ENCODE assay signal across 14 cellular contexts in genomic region chr2:45004569-45005181, GRCh38. TPM values are rescaled to one million over a fixed set of nuclear protein-coding genes. Genes with fewer than 3 reads are reported as not detected.
DNase-seq lines count a peak whose midpoint lies in the region; FAIRE-seq and TF ChIP-seq lines count a peak whose summit lies in the region.
"Had no signal": no experiment of that assay in that cellular context is flagged by ENCODE, and none has a peak within 500 bp of the region (broad histone marks: within the 10 kb centered on the region; RNA-seq: fewer than 3 reads in every experiment).

No MANE protein-coding gene starts in this region.

- H3K9me3 Mint-ChIP-seq in activated CD4-positive, alpha-beta T cell treated with anti-CD3 and anti-CD28 coated beads, Interleukin-2, amount 10 ng/mL, durations not matched to agents 24 days and 14 days = no peaks in the 10 kb centered on the region
- H3K9me3 Mint-ChIP-seq in activated naive CD4-positive, alpha-beta T cell treated with anti-CD3 and anti-CD28 coated beads, Interleukin-2, amount 10 ng/mL, durations not matched to agents 7 days and 5 days = no peaks in the 10 kb centered on the region
- H3K9me3 Mint-ChIP-seq: activated T-helper 17 cell treated with anti-CD3 and anti-CD28 coated beads, Interleukin-2, amount 50 U/mL, for 72 hours had no signal

- H3K9ac ChIP-seq in keratinocyte (ENCODE audit: control insufficient read depth, extremely low read depth, insufficient read depth, low read length) = no peak overlapping the region

- H3K9me3 ChIP-seq in keratinocyte (ENCODE audit: control insufficient read depth, low read depth, low read length) (no peaks in the 10 kb centered on the region), thyroid gland (no peaks in the 10 kb centered on the region), A673 (ENCODE audit: low read depth, low read length, poor library complexity, severe bottlenecking) (no peaks in the 10 kb centered on the region)

- peak overlapping the region; percentile 24 for H3K4me3 ChIP-seq in brain microvascular endothelial cell (ENCODE audit: low read depth, low read length)
- peak overlapping the region in 1 of 3 experiments; percentile 27 for H3K4me3 ChIP-seq in keratinocyte (ENCODE audit: control insufficient read depth in 2 of 3, extremely low read depth in 1 of 3, insufficient read depth in 2 of 3, low read depth in 1 of 3, low read length in 3 of 3)
- H3K4me3 ChIP-seq in skeletal muscle cell (ENCODE audit: low read depth, low read length) = peak overlapping the region; percentile 31
- H3K4me3 ChIP-seq in thyroid gland (replicated peaks in 1 of 3) = peak overlapping the region in 1 of 3 donors; percentile 13
- H3K4me3 ChIP-seq in A673 (ENCODE audit: low read depth, low read length, poor library complexity, severe bottlenecking) = no peak overlapping the region

- POLR2A ChIA-PET in A673 (lab: Charles Lee; ENCODE audit: low non-redundant PET) = no interaction called here

- peaks cover 3% of the 10 kb centered on the region for H3K4me1 ChIP-seq in keratinocyte (ENCODE audit: control insufficient read depth, extremely low read depth, insufficient read depth, low read length)
- peaks cover 18 to 35% of the 10 kb centered on the region in 2 donors for H3K4me1 ChIP-seq in thyroid gland
- H3K4me1 ChIP-seq in A673 (ENCODE audit: insufficient read depth, low read length, poor library complexity, severe bottlenecking) = no peaks in the 10 kb centered on the region

- CTCF ChIA-PET in activated naive CD4-positive, alpha-beta T cell treated with anti-CD3 and anti-CD28 coated beads, Interleukin-2, amount 10 ng/mL, durations not matched to agents 7 days and 5 days (lab: Charles Lee) = no interaction called here
- CTCF ChIA-PET in A673 (lab: Charles Lee) = no interaction called here

- TF ChIP-seq POLR2A in thyroid gland (IDR thresholded peaks at IDR 0.05) = no peak

- no peak overlapping the region for H3K4me3 Mint-ChIP-seq in activated CD4-positive, alpha-beta T cell treated with anti-CD3 and anti-CD28 coated beads, Interleukin-2, amount 10 ng/mL, durations not matched to agents 24 days and 14 days
- H3K4me3 Mint-ChIP-seq in activated naive CD4-positive, alpha-beta T cell treated with anti-CD3 and anti-CD28 coated beads, Interleukin-2, amount 10 ng/mL, durations not matched to agents 7 days and 5 days = no peak overlapping the region

- H3K27me3 ChIP-seq in brain microvascular endothelial cell (replicated peaks) (no peaks in the 10 kb centered on the region), keratinocyte (ENCODE audit: control insufficient read depth, extremely low read depth, insufficient read depth, low read length) (peaks cover 96% of the 10 kb centered on the region), thyroid gland (peaks cover 52% of the 10 kb centered on the region), A673 (replicated peaks; ENCODE audit: insufficient read depth, low read depth, low read length, poor library complexity) (no peaks in the 10 kb centered on the region)

- TF ChIP-seq CTCF in brain microvascular endothelial cell (IDR thresholded peaks at IDR 0.05; ENCODE audit: low read depth, low read length, missing control alignments) (no peak), keratinocyte (optimal IDR thresholded peaks at IDR 0.05 in 1 of 3, IDR thresholded peaks at IDR 0.05 in 1 of 3, conservative IDR thresholded peaks at IDR 0.05 in 1 of 3; ENCODE audit: extremely low read depth in 1 of 3, insufficient read depth in 2 of 3, low read length in 3 of 3) (no peak), thyroid gland (IDR thresholded peaks at IDR 0.05) (no peak), A673 (conservative IDR thresholded peaks at IDR 0.05; ENCODE audit: low read depth, low read length) (no peak)

- in situ Hi-C loops in brain microvascular endothelial cell (cut with HindIII; ENCODE audit: low pct_ligation_motif_present, low sequenced_read_pairs) = no loop called here

- H3K36me3 ChIP-seq in brain microvascular endothelial cell (replicated peaks) (peaks cover 11% of the 10 kb centered on the region), keratinocyte (ENCODE audit: control insufficient read depth in 2 of 2, extremely low read depth in 1 of 2, insufficient read depth in 2 of 2, low read length in 2 of 2) (no peaks in the 10 kb centered on the region), thyroid gland (no peaks in the 10 kb centered on the region), A673 (ENCODE audit: insufficient read depth, low read length, poor library complexity, severe bottlenecking) (no peaks in the 10 kb centered on the region)

- no peak overlapping the region for H3K27ac Mint-ChIP-seq in activated CD4-positive, alpha-beta T cell treated with anti-CD3 and anti-CD28 coated beads, Interleukin-2, amount 10 ng/mL, durations not matched to agents 24 days and 14 days
- no peak overlapping the region for H3K27ac Mint-ChIP-seq in activated naive CD4-positive, alpha-beta T cell treated with anti-CD3 and anti-CD28 coated beads, Interleukin-2, amount 10 ng/mL, durations not matched to agents 7 days and 5 days
- H3K27ac Mint-ChIP-seq: activated T-helper 17 cell treated with anti-CD3 and anti-CD28 coated beads, Interleukin-2, amount 50 U/mL, for 72 hours had no signal

- H3K27me3 Mint-ChIP-seq in activated CD4-positive, alpha-beta T cell treated with anti-CD3 and anti-CD28 coated beads, Interleukin-2, amount 10 ng/mL, durations not matched to agents 24 days and 14 days = peaks cover 83% of the 10 kb centered on the region
- peaks cover 99% of the 10 kb centered on the region for H3K27me3 Mint-ChIP-seq in activated naive CD4-positive, alpha-beta T cell treated with anti-CD3 and anti-CD28 coated beads, Interleukin-2, amount 10 ng/mL, durations not matched to agents 7 days and 5 days

- H2AFZ ChIP-seq in keratinocyte (ENCODE audit: control insufficient read depth, low read length) = no peak overlapping the region

- H3K9me1 ChIP-seq in keratinocyte (ENCODE audit: control insufficient read depth, extremely low read depth, insufficient read depth, low read length) = no peaks in the 10 kb centered on the region

- peak; percentile 39 for DNase-seq in activated CD4-positive, alpha-beta T cell treated with anti-CD3 and anti-CD28 coated beads for 48 hours
- DNase-seq in activated CD4-positive, alpha-beta T cell treated with anti-CD3 and anti-CD28 coated beads, Interleukin-2, amount 10 ng/mL, durations not matched to agents 24 days and 14 days = no peak
- DNase-seq in brain microvascular endothelial cell = no peak
- no peak for DNase-seq in keratinocyte (ENCODE audit: low read depth, low spot score)
- no peak for DNase-seq in skeletal muscle cell (ENCODE audit: low read depth)
- DNase-seq in thyroid gland = no peak
- DNase-seq in activated naive CD4-positive, alpha-beta T cell treated with anti-CD3 and anti-CD28 coated beads, Interleukin-2, amount 10 ng/mL, durations not matched to agents 7 days and 5 days = no peak
- no peak for DNase-seq in A673 (ENCODE audit: low spot score)
- DNase-seq: 8988T, DMS53, foreskin melanocyte, NCI-H510A treated with DMSO at 0.1 percent for 48 hours had no signal

- H3K27ac ChIP-seq in brain microvascular endothelial cell (no peak overlapping the region), keratinocyte (ENCODE audit: control insufficient read depth, insufficient read depth, low read length) (no peak overlapping the region), thyroid gland (no peak overlapping the region), A673 (ENCODE audit: low read depth, low read length, poor library complexity, severe bottlenecking) (no peak overlapping the region)

- dilution Hi-C loops in keratinocyte (cut with MboI; ENCODE audit: extremely low pct_ligation_motif_present, low sequenced_read_pairs) = no loop called here

- peak overlapping the region; percentile 48 for H3K4me2 ChIP-seq in keratinocyte (ENCODE audit: control insufficient read depth, extremely low read depth, insufficient read depth, low read depth, low read length)

- no peaks in the 10 kb centered on the region for H3K79me2 ChIP-seq in keratinocyte (ENCODE audit: control insufficient read depth, insufficient read depth, low read length)

- FAIRE-seq in keratinocyte (lab: Jason Lieb, UNC) = no peak

- BruUV-seq in A673 (replicated peaks; lab: Mats Ljungman, UMichigan) = no TSS peak

- 14 to 17% methylated on average over 30 to 39 of the region's 43 CpGs for WGBS in thyroid gland, 2 donors

- no peaks in the 10 kb centered on the region for H4K20me1 ChIP-seq in keratinocyte (ENCODE audit: control insufficient read depth, extremely low read depth, insufficient read depth, low read length)

- peaks cover 12% of the 10 kb centered on the region for H3K4me1 Mint-ChIP-seq in activated CD4-positive, alpha-beta T cell treated with anti-CD3 and anti-CD28 coated beads, Interleukin-2, amount 10 ng/mL, durations not matched to agents 24 days and 14 days
- peaks cover 25% of the 10 kb centered on the region for H3K4me1 Mint-ChIP-seq in activated naive CD4-positive, alpha-beta T cell treated with anti-CD3 and anti-CD28 coated beads, Interleukin-2, amount 10 ng/mL, durations not matched to agents 7 days and 5 days

- intact Hi-C loops in activated CD4-positive, alpha-beta T cell treated with anti-CD3 and anti-CD28 coated beads, Interleukin-2, amount 10 ng/mL, durations not matched to agents 24 days and 14 days (cut with micrococcal nuclease) = loop anchor here (2.0 to 5.0 kb wide), 2 partner anchors 52 to 164 kb away; no protein-coding TSS in a partner anchor
- intact Hi-C loops in thyroid gland (cut with DNase I) (no loop called here), A673 (cut with micrococcal nuclease; ENCODE audit: unreplicated experiment) (no loop called here)

- peaks cover 2% of the 10 kb centered on the region for H3K36me3 Mint-ChIP-seq in activated CD4-positive, alpha-beta T cell treated with anti-CD3 and anti-CD28 coated beads, Interleukin-2, amount 10 ng/mL, durations not matched to agents 24 days and 14 days (ENCODE audit: low read depth)
- H3K36me3 Mint-ChIP-seq in activated naive CD4-positive, alpha-beta T cell treated with anti-CD3 and anti-CD28 coated beads, Interleukin-2, amount 10 ng/mL, durations not matched to agents 7 days and 5 days = no peaks in the 10 kb centered on the region

RNA-seq across cellular contexts. Expression of gene SIX2, which starts 4.6 kb away (rescaled TPM):
- total RNA-seq in activated CD4-positive, alpha-beta T cell treated with anti-CD3 and anti-CD28 coated beads, Interleukin-2, amount 10 ng/mL, durations not matched to agents 24 days and 14 days = not detected in 2 replicates
- polyA plus RNA-seq in keratinocyte = not detected in 3 replicates
- polyA plus RNA-seq in keratinocyte (2011; ENCODE audit: low read depth) = not detected
- 0.02 and 0.03 TPM in 2 replicates for polyA plus RNA-seq in keratinocyte (2011; cell fraction: cytosol; rRNA removed)
- not detected in 2 replicates for polyA plus RNA-seq in keratinocyte (2011; cell fraction: nucleus; rRNA removed)
- not detected in 2 replicates for polyA plus RNA-seq in keratinocyte (2012; ENCODE audit: low replicate concordance)
- not detected in 3 replicates for polyA minus RNA-seq in keratinocyte
- polyA minus RNA-seq in keratinocyte (2011; cell fraction: cytosol; rRNA and poly(A)+ RNA removed) = not detected
- 0.32 TPM in 1 of 2 replicates, not detected in the other for polyA minus RNA-seq in keratinocyte (2011; cell fraction: nucleus; rRNA and poly(A)+ RNA removed)
- 1 to 10 TPM in 2 of 4 donors, under 1 TPM in 1, not detected in 1; 0.24 to 3.1 (median 1.5) TPM for total RNA-seq in thyroid gland
- not detected in 2 replicates for total RNA-seq in A673 (2021)
- total RNA-seq: activated T-helper 17 cell treated with anti-CD3 and anti-CD28 coated beads, Interleukin-2, amount 50 U/mL, for 72 hours; mucosa of gallbladder had no signal
